Comparison of ENCODE assay signal across 10 cellular contexts in the genomic region with DNA sequence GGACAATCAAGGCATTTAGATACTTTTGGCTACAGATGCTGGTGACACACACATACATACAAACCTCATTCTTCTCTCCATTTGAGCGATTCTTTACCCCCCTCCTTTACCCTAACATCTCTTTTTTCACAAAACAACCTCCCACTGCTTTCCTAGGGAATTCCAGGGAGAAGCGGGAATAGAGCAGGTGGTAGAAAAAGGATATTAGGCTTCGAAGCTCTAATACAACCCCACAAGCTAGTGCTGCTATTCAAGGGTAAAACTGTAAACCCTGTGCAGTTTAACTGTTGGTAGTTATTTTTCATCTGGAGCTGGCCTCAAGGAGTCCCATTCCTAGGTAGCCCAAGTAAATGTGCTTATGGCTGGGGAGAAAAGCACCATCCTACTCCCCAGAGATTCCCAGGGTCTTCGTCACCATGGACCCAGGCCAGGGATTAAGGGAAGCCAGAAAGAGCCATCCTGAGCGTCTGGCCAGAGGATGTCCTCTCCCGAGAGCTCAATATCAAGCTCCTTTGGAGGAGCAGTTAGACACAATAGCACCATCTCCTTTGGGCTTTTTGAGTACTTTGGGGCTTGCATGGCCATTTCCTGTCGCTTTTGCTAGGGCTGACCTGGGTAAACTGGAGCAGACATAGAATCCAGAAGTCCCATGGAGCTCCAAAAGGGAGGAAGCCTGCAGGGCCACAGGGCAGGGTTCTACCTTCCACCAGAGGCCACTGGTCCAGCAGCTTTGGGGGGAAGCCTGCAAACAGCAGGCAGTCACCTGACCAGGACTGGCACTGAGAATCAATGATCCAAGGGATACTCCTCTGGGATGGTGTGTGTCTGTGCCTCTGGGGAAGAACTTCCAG. TPM values are rescaled to one million over a fixed set of nuclear protein-coding genes. Genes with fewer than 3 reads are reported as not detected.
DNase-seq lines count a peak whose midpoint lies in the region; ATAC-seq and TF ChIP-seq lines count a peak whose summit lies in the region.
"Had no signal": no experiment of that assay in that cellular context is flagged by ENCODE, and none has a peak within 500 bp of the region (broad histone marks: within the 10 kb centered on the region; RNA-seq: fewer than 3 reads in every experiment).

No MANE protein-coding gene starts in this region.

- peak overlapping the region; percentile 56 for H3K27ac ChIP-seq in angular gyrus (ENCODE audit: low read depth, low read length)
- H3K27ac ChIP-seq in right lobe of liver: peak overlapping the region in 2 of 3 donors; percentile 37 to 70
- peak overlapping the region; percentile 89 for H3K27ac ChIP-seq in substantia nigra (ENCODE audit: low read depth, low read length, poor library complexity, severe bottlenecking)
- H3K27ac ChIP-seq: C4-2B, HL-60 had no signal

- CTCF ChIA-PET in activated CD4-positive, alpha-beta T cell treated with anti-CD3 and anti-CD28 coated beads for 36 hours (lab: Charles Lee): interaction anchor here (0.5 to 7.2 kb wide), 20 partner anchors 9 to 313 kb away, joined by 3 to 69 read pairs (median 6); no protein-coding TSS in a partner anchor
- CTCF ChIA-PET in HEK293T (lab: Yijun Ruan, JAX): interaction anchor here (0.8 to 5.0 kb wide), 3 partner anchors 10 to 504 kb away, joined by 4 to 32 read pairs (median 4); no protein-coding TSS in a partner anchor

- no peak for ATAC-seq in activated CD4-positive, alpha-beta T cell treated with anti-CD3 and anti-CD28 coated beads for 36 hours
- ATAC-seq in right lobe of liver (no peak), HG02759 (IDR thresholded peaks at IDR 0.05; ENCODE audit: unreplicated experiment) (no peak)

- no peaks in the 10 kb centered on the region for H3K4me1 ChIP-seq in right lobe of liver

- no peak overlapping the region for H3K4me3 ChIP-seq in right lobe of liver

- H3K9me3 ChIP-seq in right lobe of liver: no peaks in the 10 kb centered on the region

- POLR2A ChIA-PET in activated CD4-positive, alpha-beta T cell treated with anti-CD3 and anti-CD28 coated beads for 36 hours (lab: Charles Lee): interaction anchor here (0.6 to 1.4 kb wide), 7 partner anchors 19 to 278 kb away, joined by 3 to 7 read pairs (median 3); a partner anchor contains a TSS
- POLR2A ChIA-PET in HEK293T (lab: Yijun Ruan, JAX): interaction anchor here (0.8 to 3.8 kb wide), 2 partner anchors 49 to 184 kb away, joined by 3 to 14 read pairs; a partner anchor contains a TSS

- H3K27me3 ChIP-seq in right lobe of liver: no peaks in the 10 kb centered on the region

- no peak for TF ChIP-seq CTCF in right lobe of liver (IDR thresholded peaks at IDR 0.05)

- H3K9me3 Mint-ChIP-seq in activated CD4-positive, alpha-beta T cell treated with anti-CD3 and anti-CD28 coated beads for 36 hours (ENCODE audit: low read depth): no peaks in the 10 kb centered on the region

- WGBS in right lobe of liver (ENCODE audit: insufficient coverage, low coverage, low lambda C conversion rate, missing lambda C conversion rate): 56% methylated on average over 4 of the region's 7 CpGs

- H3K27ac Mint-ChIP-seq in activated CD4-positive, alpha-beta T cell treated with anti-CD3 and anti-CD28 coated beads for 36 hours: peak overlapping the region; percentile 95

- no peak for DNase-seq in activated CD4-positive, alpha-beta T cell treated with anti-CD3 and anti-CD28 coated beads for 36 hours
- no peak for DNase-seq in activated CD4-positive, alpha-beta T cell treated with anti-CD3 and anti-CD28 coated beads, Interleukin-2, amount 50 U/mL, for 48 hours
- DNase-seq in right lobe of liver (no peak), substantia nigra (lab: John Stamatoyannopoulos, UW) (peak in 34 of 49 donors; percentile 3 to 75 (median 31)), HEK293T (ENCODE audit: extremely low spot score) (no peak)
- no peak for DNase-seq in stimulated activated CD4-positive, alpha-beta T cell treated with anti-CD3 and anti-CD28 coated beads, Interleukin-15, amount 100 ng/mL, for 24 hours

- intact Hi-C loops in activated CD4-positive, alpha-beta T cell treated with anti-CD3 and anti-CD28 coated beads for 36 hours (cut with DNase I, micrococcal nuclease): loop anchor here (5.0 kb wide), 5 partner anchors 53 to 503 kb away; a partner anchor contains a TSS
- intact Hi-C loops in right lobe of liver (cut with DNase I): no loop called here

- H3K36me3 ChIP-seq in right lobe of liver: no peaks in the 10 kb centered on the region

- H3K4me3 Mint-ChIP-seq in activated CD4-positive, alpha-beta T cell treated with anti-CD3 and anti-CD28 coated beads for 36 hours: peak overlapping the region; percentile 84

- H3K36me3 Mint-ChIP-seq in activated CD4-positive, alpha-beta T cell treated with anti-CD3 and anti-CD28 coated beads for 36 hours (ENCODE audit: low read depth): peaks cover 59% of the 10 kb centered on the region

- H3K4me1 Mint-ChIP-seq in activated CD4-positive, alpha-beta T cell treated with anti-CD3 and anti-CD28 coated beads for 36 hours: peaks cover 57% of the 10 kb centered on the region

- no peak for TF ChIP-seq POLR2A in right lobe of liver (IDR thresholded peaks at IDR 0.05)

- no peaks in the 10 kb centered on the region for H3K27me3 Mint-ChIP-seq in activated CD4-positive, alpha-beta T cell treated with anti-CD3 and anti-CD28 coated beads for 36 hours

TF ChIP-seq in HEK293T, 16 proteins besides CTCF, POLR2A, EP300 and RAD21:
- TF ChIP-seq FOXK2 (IDR thresholded peaks at IDR 0.05): no peak
- no peak for TF ChIP-seq FOXA1 (IDR thresholded peaks at IDR 0.05)
- TF ChIP-seq, protein P1, sequence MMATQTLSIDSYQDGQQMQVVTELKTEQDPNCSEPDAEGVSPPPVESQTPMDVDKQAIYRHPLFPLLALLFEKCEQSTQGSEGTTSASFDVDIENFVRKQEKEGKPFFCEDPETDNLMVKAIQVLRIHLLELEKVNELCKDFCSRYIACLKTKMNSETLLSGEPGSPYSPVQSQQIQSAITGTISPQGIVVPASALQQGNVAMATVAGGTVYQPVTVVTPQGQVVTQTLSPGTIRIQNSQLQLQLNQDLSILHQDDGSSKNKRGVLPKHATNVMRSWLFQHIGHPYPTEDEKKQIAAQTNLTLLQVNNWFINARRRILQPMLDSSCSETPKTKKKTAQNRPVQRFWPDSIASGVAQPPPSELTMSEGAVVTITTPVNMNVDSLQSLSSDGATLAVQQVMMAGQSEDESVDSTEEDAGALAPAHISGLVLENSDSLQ (IDR thresholded peaks at IDR 0.05): no peak
- no peak for TF ChIP-seq FOXM1 (IDR thresholded peaks at IDR 0.05; ENCODE audit: borderline replicate concordance)
- TF ChIP-seq CTBP1 (IDR thresholded peaks at IDR 0.05; ENCODE audit: borderline replicate concordance): no peak
- TF ChIP-seq HDGF (IDR thresholded peaks at IDR 0.05; ENCODE audit: borderline replicate concordance): no peak
- TF ChIP-seq ZNF384 (IDR thresholded peaks at IDR 0.05): no peak
- no peak for TF ChIP-seq TARDBP (IDR thresholded peaks at IDR 0.05)

RNA-seq across cellular contexts. Expression of a gene that starts 3.1 kb away (rescaled TPM):
- 10 to 100 TPM; 23.9 to 37.1 TPM for total RNA-seq in activated CD4-positive, alpha-beta T cell treated with anti-CD3 and anti-CD28 coated beads for 36 hours
- total RNA-seq in right lobe of liver: 1 to 10 TPM in 5 of 6 experiments, under 1 TPM in 1; 0.92 to 2.3 (median 1.9) TPM

RNA-seq across cellular contexts. Expression of a gene that starts 49.8 kb away (rescaled TPM):
- 10 to 100 TPM; 32.1 to 38.3 TPM for total RNA-seq in activated CD4-positive, alpha-beta T cell treated with anti-CD3 and anti-CD28 coated beads for 36 hours
- 10 to 100 TPM in 3 of 6 experiments, 1 to 10 TPM in 3; 8.2 to 12.0 (median 9.6) TPM for total RNA-seq in right lobe of liver

RNA-seq across cellular contexts. Expression of a gene that starts 49.9 kb away (rescaled TPM):
- 10 to 100 TPM; 12.9 to 15.7 TPM for total RNA-seq in activated CD4-positive, alpha-beta T cell treated with anti-CD3 and anti-CD28 coated beads for 36 hours
- total RNA-seq in right lobe of liver: 1 to 10 TPM in 5 of 6 experiments, under 1 TPM in 1; 0.86 to 2.7 (median 1.6) TPM

Comparison
In these comparisons a context has a peak if more than half of its experiments do, and no peak if none do; other contexts are left out.
1. DNase-seq: peak in substantia nigra (34 of 49); none in activated CD4-positive, alpha-beta T cell treated with anti-CD3 and anti-CD28 coated beads for 36 hours (single experiment), activated CD4-positive, alpha-beta T cell treated with anti-CD3 and anti-CD28 coated beads, Interleukin-2, amount 50 U/mL, for 48 hours (0 of 2), right lobe of liver (0 of 3), HEK293T (single experiment) and stimulated activated CD4-positive, alpha-beta T cell treated with anti-CD3 and anti-CD28 coated beads, Interleukin-15, amount 100 ng/mL, for 24 hours (single experiment).
2. RNA of a gene that starts 3.1 kb away (total RNA-seq): 23.9 to 37.1 TPM in activated CD4-positive, alpha-beta T cell treated with anti-CD3 and anti-CD28 coated beads for 36 hours; 0.92 to 2.3 TPM in right lobe of liver; every median in the first group is over 4 times any median in the second.
3. intact Hi-C loops: an anchor here in activated CD4-positive, alpha-beta T cell treated with anti-CD3 and anti-CD28 coated beads for 36 hours (5.0 kb wide); none called in right lobe of liver.
4. Peak in every context shown above with its lines, with median percentiles within 50 percentile points of each other: H3K27ac ChIP-seq.